In the genomic region with DNA sequence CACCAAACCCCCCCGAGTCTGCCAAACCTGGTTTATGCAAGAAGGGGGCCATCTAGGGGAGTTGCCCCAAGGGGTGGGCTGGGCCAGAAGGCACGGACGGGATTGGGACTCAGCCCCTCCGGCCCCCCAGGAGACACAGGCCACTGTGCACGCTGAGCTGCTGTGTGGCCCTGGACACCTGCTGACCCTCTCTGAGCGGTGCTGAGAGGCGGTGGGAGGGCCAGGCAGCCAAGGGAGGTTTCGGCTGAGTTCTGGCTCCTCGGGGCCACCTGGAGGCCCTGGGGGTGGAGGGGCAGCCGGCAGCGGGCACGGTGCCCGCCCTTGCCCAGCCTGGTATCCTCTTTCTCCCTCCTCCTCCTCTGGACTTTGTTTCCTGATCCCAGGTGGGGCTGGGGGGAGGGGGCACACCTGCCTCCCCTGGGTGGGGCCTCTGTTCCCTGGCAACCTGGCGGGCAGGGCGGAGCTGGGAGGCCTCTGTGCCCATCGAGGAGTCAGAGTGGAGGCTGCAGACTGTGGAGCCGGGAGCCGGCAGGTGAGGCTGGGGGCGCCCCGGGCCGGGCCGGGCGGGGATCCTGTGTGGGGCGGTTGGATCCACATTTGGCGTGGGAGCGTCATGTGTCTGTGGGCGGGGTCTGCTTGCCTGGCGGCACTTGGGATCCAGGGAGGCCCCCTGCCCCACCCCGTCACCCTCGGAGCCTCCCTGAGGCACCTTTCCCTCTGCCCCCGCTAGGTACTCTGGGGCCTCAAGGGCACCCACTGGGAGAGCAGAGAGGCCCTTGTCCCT, we compare ENCODE assay signal across 12 cellular contexts. TPM values are rescaled to one million over a fixed set of nuclear protein-coding genes. Genes with fewer than 3 reads are reported as not detected.
DNase-seq lines count a peak whose midpoint lies in the region; ATAC-seq and TF ChIP-seq lines count a peak whose summit lies in the region.
"Had no signal": no experiment of that assay in that cellular context is flagged by ENCODE, and none has a peak within 500 bp of the region (broad histone marks: within the 10 kb centered on the region; RNA-seq: fewer than 3 reads in every experiment).

A gene with protein sequence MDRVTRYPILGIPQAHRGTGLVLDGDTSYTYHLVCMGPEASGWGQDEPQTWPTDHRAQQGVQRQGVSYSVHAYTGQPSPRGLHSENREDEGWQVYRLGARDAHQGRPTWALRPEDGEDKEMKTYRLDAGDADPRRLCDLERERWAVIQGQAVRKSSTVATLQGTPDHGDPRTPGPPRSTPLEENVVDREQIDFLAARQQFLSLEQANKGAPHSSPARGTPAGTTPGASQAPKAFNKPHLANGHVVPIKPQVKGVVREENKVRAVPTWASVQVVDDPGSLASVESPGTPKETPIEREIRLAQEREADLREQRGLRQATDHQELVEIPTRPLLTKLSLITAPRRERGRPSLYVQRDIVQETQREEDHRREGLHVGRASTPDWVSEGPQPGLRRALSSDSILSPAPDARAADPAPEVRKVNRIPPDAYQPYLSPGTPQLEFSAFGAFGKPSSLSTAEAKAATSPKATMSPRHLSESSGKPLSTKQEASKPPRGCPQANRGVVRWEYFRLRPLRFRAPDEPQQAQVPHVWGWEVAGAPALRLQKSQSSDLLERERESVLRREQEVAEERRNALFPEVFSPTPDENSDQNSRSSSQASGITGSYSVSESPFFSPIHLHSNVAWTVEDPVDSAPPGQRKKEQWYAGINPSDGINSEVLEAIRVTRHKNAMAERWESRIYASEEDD (plus strand): TSS at position 473 of the 784 bp plus-strand sequence. CDS start 5,835 bp downstream, outside the sequence.

- peak within 1 kb of the TSS; percentile 45 for H2AK5ac ChIP-seq in mesenchymal stem cell (ENCODE audit: low read length, severe bottlenecking)

- H3K4ac ChIP-seq in mesenchymal stem cell (ENCODE audit: low read depth in 1 of 2, low read length in 2 of 2), result no peak within 1 kb of the TSS

- POLR2A ChIA-PET in AG04450 (lab: Yijun Ruan, JAX) (no interaction called here), HEK293T (lab: Yijun Ruan, JAX) (no interaction called here)

- no peak within 1 kb of the TSS for H2AFZ ChIP-seq in mesenchymal stem cell (ENCODE audit: low read depth, low read length)

- peak within 1 kb of the TSS in 1 of 2 experiments; percentile 80 for H2BK12ac ChIP-seq in mesenchymal stem cell (ENCODE audit: low read length in 2 of 2)

- 90% methylated on average over 23 of the region's 31 CpGs for WGBS in mesenchymal stem cell

- H2BK5ac ChIP-seq in mesenchymal stem cell (ENCODE audit: low read depth, low read length, poor library complexity, severe bottlenecking), result peak within 1 kb of the TSS; percentile 26

- H4K8ac ChIP-seq in mesenchymal stem cell (ENCODE audit: low read length), result peak within 1 kb of the TSS; percentile 83

- no peaks in the 10 kb centered on the region for H3K27me3 ChIP-seq in AG04450 (ENCODE audit: control insufficient read depth, insufficient read depth, low read length)
- no peaks in the 10 kb centered on the region for H3K27me3 ChIP-seq in mesenchymal stem cell (ENCODE audit: control insufficient read depth in 1 of 2, insufficient read depth in 1 of 2, low read length in 2 of 2)

- TF ChIP-seq CTCF in AG04450 (IDR thresholded peaks at IDR 0.05; ENCODE audit: low read depth, low read length), result no peak

- CTCF ChIA-PET in AG04450 (lab: Charles Lee), result no interaction called here
- CTCF ChIA-PET in HEK293T (lab: Yijun Ruan, JAX), result no interaction called here

- no peak for DNase-seq in AG04450 (ENCODE audit: low read depth, low spot score)
- peak; percentile 82 for DNase-seq in NCI-H2029 treated with DMSO at 0.1 percent for 48 hours (lab: John Stamatoyannopoulos, UW)
- peak; percentile 86 for DNase-seq in SW480 (ENCODE audit: low spot score)
- DNase-seq in mesenchymal stem cell, result no peak
- DNase-seq in stimulated activated CD4-positive, alpha-beta T cell treated with anti-CD3 and anti-CD28 coated beads, Interleukin-4, amount 100 ng/mL, for 4 hours, result no peak
- DNase-seq in HEK293T (ENCODE audit: extremely low spot score), result no peak
- DNase-seq: activated CD4-positive, alpha-beta memory T cell treated with anti-CD3 and anti-CD28 coated beads, Interleukin-2, amount 10 ng/mL, durations not matched to agents 7 days and 5 days; gastrocnemius medialis; OCI-M1 had no signal

- no peak for ATAC-seq in HG03025 (IDR thresholded peaks at IDR 0.05; ENCODE audit: low FRiP score, unreplicated experiment)
- ATAC-seq in GM21576 (IDR thresholded peaks at IDR 0.05; ENCODE audit: unreplicated experiment), result no peak
- ATAC-seq: gastrocnemius medialis had no signal

- peak within 1 kb of the TSS in 1 of 2 experiments; percentile 31 for H3K14ac ChIP-seq in mesenchymal stem cell (ENCODE audit: low read length in 2 of 2)

- peaks cover 20% of the 10 kb centered on the region for H3K4me1 ChIP-seq in mesenchymal stem cell (ENCODE audit: control insufficient read depth, insufficient read depth, low read depth, low read length)
- H3K4me1 ChIP-seq: ascending aorta, gastrocnemius medialis had no signal

- no peak within 1 kb of the TSS for H4K91ac ChIP-seq in mesenchymal stem cell (ENCODE audit: low read length)

- H3K9me3 ChIP-seq in AG04450 (ENCODE audit: control insufficient read depth, insufficient read depth, low read length), result peaks cover 29% of the 10 kb centered on the region
- H3K9me3 ChIP-seq in mesenchymal stem cell (ENCODE audit: control insufficient read depth, low read length), result peaks cover 9% of the 10 kb centered on the region
- H3K9me3 ChIP-seq: gastrocnemius medialis had no signal

- H3K4me3 ChIP-seq in AG04450 (ENCODE audit: low read depth, low read length) (no peak within 1 kb of the TSS), mesenchymal stem cell (ENCODE audit: insufficient read depth in 1 of 2, low read depth in 1 of 2, low read length in 2 of 2) (no peak within 1 kb of the TSS)
- H3K4me3 ChIP-seq: ascending aorta, gastrocnemius medialis had no signal

- H3K79me1 ChIP-seq in mesenchymal stem cell (replicated peaks; ENCODE audit: low read length, poor library complexity, severe bottlenecking), result no peaks in the 10 kb centered on the region

- peak within 1 kb of the TSS; percentile 17 for H3K4me2 ChIP-seq in mesenchymal stem cell (ENCODE audit: low read length, poor library complexity, severe bottlenecking)

- H2BK15ac ChIP-seq in mesenchymal stem cell (ENCODE audit: low read depth, poor library complexity, severe bottlenecking), result peak within 1 kb of the TSS; percentile 26

- no peak within 1 kb of the TSS for H3K23ac ChIP-seq in mesenchymal stem cell (ENCODE audit: low read length in 2 of 2)

- H3K18ac ChIP-seq in mesenchymal stem cell (ENCODE audit: low read depth in 1 of 2, low read length in 2 of 2), result peak within 1 kb of the TSS; percentile 63 to 70

- no peak within 1 kb of the TSS for H2BK120ac ChIP-seq in mesenchymal stem cell (ENCODE audit: low read depth, low read length)

- H3K27ac ChIP-seq in AG04450 (ENCODE audit: low read depth, low read length), result peak within 1 kb of the TSS; percentile 87
- peak within 1 kb of the TSS; percentile 36 for H3K27ac ChIP-seq in mesenchymal stem cell (ENCODE audit: low read length, poor library complexity, severe bottlenecking)
- H3K27ac ChIP-seq: ascending aorta, gastrocnemius medialis had no signal

- peaks cover 6 to 21% of the 10 kb centered on the region in 2 experiments for H3K36me3 ChIP-seq in mesenchymal stem cell (ENCODE audit: control insufficient read depth in 1 of 2, insufficient read depth in 2 of 2, low read depth in 1 of 2, low read length in 2 of 2)
- H3K36me3 ChIP-seq: gastrocnemius medialis had no signal

- H3K9ac ChIP-seq in mesenchymal stem cell (ENCODE audit: low read length), result peak within 1 kb of the TSS; percentile 77

TF ChIP-seq in HEK293T, 16 proteins besides CTCF, POLR2A, EP300 and RAD21:
- TF ChIP-seq HDGF (IDR thresholded peaks at IDR 0.05; ENCODE audit: borderline replicate concordance), result no peak
- no peak for TF ChIP-seq FOXK2 (IDR thresholded peaks at IDR 0.05)

RNA-seq across cellular contexts. Expression of the gene that starts here (rescaled TPM):
- polyA plus RNA-seq in AG04450 (2011; rRNA removed), result 0.07 and 0.09 TPM in 2 replicates
- polyA minus RNA-seq in AG04450 (2011; rRNA and poly(A)+ RNA removed), result 0.18 TPM in 1 of 2 replicates, not detected in the other
- 0.06 TPM for polyA plus RNA-seq in mesenchymal stem cell (2013, experiment 1 of 2)
- 0.01 TPM for polyA plus RNA-seq in mesenchymal stem cell (2013, experiment 2 of 2)

Comparison
In these comparisons a context has a peak if more than half of its experiments do, and no peak if none do; other contexts are left out.
1. DNase-seq: peak in NCI-H2029 treated with DMSO at 0.1 percent for 48 hours (single experiment) and SW480 (single experiment); none in AG04450 (single experiment), mesenchymal stem cell (single experiment), stimulated activated CD4-positive, alpha-beta T cell treated with anti-CD3 and anti-CD28 coated beads, Interleukin-4, amount 100 ng/mL, for 4 hours (0 of 2) and HEK293T (single experiment).